ENCODE assay signal across 1 cellular context in the genomic region with DNA sequence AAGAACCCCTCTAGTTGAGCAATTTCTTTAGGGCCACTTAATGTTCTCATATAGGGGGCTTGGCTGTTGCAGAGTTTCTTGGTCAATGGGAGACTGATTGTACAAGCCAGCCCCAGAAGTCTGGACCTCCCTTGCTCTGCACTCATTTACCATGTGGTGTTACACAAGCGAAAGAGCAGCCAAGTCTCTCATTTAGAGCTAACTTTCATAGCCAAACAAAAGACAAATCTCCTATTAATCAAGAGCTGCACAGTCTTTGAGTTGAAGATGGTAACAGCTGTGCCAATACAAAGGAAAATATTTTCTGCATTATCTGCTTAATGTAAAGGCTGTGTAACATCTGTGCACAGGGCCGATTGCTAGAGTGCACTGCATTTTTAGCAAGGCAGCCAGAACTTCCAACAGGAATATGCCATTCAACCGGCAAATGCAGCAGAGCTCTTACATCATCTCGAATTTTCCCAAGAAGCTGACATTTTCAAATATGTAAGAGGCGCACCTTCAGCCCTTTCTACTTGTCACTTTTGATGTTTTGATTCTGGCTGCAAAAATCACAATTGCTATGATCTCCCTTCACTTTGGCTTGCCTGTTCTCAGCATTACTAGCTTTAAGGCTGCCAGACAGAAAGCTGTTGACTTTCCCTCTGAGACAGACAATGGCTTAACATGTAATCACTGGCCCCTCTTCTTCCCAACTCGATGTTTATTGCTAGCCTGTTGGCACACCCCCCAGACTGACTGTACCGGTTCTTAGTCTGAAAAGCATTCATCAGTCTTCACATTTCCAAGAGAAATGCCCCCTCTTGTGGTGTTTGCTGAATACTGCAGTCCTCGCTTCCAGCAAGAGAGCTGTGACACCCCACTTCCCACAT.
TF ChIP-seq lines count a peak whose summit lies in the region.

No MANE protein-coding gene starts in this region.

TF ChIP-seq in HepG2, 621 proteins besides CTCF, POLR2A, EP300 and RAD21 (continued from another document and continues in another):
- TF ChIP-seq, protein P1, sequence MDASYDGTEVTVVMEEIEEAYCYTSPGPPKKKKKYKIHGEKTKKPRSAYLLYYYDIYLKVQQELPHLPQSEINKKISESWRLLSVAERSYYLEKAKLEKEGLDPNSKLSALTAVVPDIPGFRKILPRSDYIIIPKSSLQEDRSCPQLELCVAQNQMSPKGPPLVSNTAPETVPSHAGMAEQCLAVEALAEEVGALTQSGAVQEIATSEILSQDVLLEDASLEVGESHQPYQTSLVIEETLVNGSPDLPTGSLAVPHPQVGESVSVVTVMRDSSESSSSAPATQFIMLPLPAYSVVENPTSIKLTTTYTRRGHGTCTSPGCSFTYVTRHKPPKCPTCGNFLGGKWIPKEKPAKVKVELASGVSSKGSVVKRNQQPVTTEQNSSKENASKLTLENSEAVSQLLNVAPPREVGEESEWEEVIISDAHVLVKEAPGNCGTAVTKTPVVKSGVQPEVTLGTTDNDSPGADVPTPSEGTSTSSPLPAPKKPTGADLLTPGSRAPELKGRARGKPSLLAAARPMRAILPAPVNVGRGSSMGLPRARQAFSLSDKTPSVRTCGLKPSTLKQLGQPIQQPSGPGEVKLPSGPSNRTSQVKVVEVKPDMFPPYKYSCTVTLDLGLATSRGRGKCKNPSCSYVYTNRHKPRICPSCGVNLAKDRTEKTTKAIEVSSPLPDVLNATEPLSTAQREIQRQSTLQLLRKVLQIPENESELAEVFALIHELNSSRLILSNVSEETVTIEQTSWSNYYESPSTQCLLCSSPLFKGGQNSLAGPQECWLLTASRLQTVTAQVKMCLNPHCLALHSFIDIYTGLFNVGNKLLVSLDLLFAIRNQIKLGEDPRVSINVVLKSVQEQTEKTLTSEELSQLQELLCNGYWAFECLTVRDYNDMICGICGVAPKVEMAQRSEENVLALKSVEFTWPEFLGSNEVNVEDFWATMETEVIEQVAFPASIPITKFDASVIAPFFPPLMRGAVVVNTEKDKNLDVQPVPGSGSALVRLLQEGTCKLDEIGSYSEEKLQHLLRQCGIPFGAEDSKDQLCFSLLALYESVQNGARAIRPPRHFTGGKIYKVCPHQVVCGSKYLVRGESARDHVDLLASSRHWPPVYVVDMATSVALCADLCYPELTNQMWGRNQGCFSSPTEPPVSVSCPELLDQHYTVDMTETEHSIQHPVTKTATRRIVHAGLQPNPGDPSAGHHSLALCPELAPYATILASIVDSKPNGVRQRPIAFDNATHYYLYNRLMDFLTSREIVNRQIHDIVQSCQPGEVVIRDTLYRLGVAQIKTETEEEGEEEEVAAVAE (CRISPR knock-in tag; IDR thresholded peaks at IDR 0.05; ENCODE audit: borderline replicate concordance) = peak; percentile 53; the same call in 1 of the 2 replicates
- TF ChIP-seq RBM22 (optimal IDR thresholded peaks at IDR 0.05; ENCODE audit: low read length) (no peak), FOXJ3 (CRISPR knock-in tag; IDR thresholded peaks at IDR 0.05; ENCODE audit: borderline replicate concordance) (no peak), ZNF672 (CRISPR knock-in tag; IDR thresholded peaks at IDR 0.05) (no peak), REXO4 (CRISPR knock-in tag; IDR thresholded peaks at IDR 0.05; ENCODE audit: borderline replicate concordance) (no peak), HES4 (CRISPR knock-in tag; IDR thresholded peaks at IDR 0.05; ENCODE audit: borderline replicate concordance) (no peak), ZNF558 (CRISPR knock-in tag; IDR thresholded peaks at IDR 0.05; ENCODE audit: borderline replicate concordance) (no peak), POGZ (CRISPR knock-in tag; IDR thresholded peaks at IDR 0.05) (0 out of 2 replicates have a peak, but pooled peaks have one; percentile 18), SP5 (CRISPR knock-in tag; IDR thresholded peaks at IDR 0.05; ENCODE audit: borderline replicate concordance, low read depth) (no peak), ZNF234 (CRISPR knock-in tag; conservative IDR thresholded peaks at IDR 0.05) (no peak), ZNF451 (CRISPR knock-in tag; IDR thresholded peaks at IDR 0.05) (no peak)
- TF ChIP-seq, protein P2, sequence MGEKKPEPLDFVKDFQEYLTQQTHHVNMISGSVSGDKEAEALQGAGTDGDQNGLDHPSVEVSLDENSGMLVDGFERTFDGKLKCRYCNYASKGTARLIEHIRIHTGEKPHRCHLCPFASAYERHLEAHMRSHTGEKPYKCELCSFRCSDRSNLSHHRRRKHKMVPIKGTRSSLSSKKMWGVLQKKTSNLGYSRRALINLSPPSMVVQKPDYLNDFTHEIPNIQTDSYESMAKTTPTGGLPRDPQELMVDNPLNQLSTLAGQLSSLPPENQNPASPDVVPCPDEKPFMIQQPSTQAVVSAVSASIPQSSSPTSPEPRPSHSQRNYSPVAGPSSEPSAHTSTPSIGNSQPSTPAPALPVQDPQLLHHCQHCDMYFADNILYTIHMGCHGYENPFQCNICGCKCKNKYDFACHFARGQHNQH (CRISPR knock-in tag; IDR thresholded peaks at IDR 0.05) = no peak
- TF ChIP-seq, protein P3, sequence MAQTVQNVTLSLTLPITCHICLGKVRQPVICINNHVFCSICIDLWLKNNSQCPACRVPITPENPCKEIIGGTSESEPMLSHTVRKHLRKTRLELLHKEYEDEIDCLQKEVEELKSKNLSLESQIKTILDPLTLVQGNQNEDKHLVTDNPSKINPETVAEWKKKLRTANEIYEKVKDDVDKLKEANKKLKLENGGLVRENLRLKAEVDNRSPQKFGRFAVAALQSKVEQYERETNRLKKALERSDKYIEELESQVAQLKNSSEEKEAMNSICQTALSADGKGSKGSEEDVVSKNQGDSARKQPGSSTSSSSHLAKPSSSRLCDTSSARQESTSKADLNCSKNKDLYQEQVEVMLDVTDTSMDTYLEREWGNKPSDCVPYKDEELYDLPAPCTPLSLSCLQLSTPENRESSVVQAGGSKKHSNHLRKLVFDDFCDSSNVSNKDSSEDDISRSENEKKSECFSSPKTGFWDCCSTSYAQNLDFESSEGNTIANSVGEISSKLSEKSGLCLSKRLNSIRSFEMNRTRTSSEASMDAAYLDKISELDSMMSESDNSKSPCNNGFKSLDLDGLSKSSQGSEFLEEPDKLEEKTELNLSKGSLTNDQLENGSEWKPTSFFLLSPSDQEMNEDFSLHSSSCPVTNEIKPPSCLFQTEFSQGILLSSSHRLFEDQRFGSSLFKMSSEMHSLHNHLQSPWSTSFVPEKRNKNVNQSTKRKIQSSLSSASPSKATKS (CRISPR knock-in tag; IDR thresholded peaks at IDR 0.05) = no peak
- TF ChIP-seq, protein P4, sequence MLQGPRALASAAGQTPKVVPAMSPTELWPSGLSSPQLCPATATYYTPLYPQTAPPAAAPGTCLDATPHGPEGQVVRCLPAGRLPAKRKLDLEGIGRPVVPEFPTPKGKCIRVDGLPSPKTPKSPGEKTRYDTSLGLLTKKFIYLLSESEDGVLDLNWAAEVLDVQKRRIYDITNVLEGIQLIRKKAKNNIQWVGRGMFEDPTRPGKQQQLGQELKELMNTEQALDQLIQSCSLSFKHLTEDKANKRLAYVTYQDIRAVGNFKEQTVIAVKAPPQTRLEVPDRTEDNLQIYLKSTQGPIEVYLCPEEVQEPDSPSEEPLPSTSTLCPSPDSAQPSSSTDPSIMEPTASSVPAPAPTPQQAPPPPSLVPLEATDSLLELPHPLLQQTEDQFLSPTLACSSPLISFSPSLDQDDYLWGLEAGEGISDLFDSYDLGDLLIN (CRISPR knock-in tag; IDR thresholded peaks at IDR 0.05; ENCODE audit: borderline replicate concordance) = no peak
- TF ChIP-seq, protein P5, sequence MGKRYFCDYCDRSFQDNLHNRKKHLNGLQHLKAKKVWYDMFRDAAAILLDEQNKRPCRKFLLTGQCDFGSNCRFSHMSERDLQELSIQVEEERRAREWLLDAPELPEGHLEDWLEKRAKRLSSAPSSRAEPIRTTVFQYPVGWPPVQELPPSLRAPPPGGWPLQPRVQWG (CRISPR knock-in tag; IDR thresholded peaks at IDR 0.05; ENCODE audit: borderline replicate concordance, low read depth) = no peak
- TF ChIP-seq, protein P6, sequence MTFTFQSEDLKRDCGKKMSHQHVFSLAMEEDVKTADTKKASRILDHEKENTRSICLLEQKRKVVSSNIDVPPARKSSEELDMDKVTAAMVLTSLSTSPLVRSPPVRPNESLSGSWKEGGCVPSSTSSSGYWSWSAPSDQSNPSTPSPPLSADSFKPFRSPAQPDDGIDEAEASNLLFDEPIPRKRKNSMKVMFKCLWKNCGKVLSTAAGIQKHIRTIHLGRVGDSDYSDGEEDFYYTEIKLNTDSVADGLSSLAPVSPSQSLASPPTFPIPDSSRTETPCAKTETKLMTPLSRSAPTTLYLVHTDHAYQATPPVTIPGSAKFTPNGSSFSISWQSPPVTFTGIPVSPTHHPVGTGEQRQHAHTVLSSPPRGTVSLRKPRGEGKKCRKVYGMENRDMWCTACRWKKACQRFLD (CRISPR knock-in tag; IDR thresholded peaks at IDR 0.05; ENCODE audit: borderline replicate concordance) = no peak
- TF ChIP-seq, protein P7, sequence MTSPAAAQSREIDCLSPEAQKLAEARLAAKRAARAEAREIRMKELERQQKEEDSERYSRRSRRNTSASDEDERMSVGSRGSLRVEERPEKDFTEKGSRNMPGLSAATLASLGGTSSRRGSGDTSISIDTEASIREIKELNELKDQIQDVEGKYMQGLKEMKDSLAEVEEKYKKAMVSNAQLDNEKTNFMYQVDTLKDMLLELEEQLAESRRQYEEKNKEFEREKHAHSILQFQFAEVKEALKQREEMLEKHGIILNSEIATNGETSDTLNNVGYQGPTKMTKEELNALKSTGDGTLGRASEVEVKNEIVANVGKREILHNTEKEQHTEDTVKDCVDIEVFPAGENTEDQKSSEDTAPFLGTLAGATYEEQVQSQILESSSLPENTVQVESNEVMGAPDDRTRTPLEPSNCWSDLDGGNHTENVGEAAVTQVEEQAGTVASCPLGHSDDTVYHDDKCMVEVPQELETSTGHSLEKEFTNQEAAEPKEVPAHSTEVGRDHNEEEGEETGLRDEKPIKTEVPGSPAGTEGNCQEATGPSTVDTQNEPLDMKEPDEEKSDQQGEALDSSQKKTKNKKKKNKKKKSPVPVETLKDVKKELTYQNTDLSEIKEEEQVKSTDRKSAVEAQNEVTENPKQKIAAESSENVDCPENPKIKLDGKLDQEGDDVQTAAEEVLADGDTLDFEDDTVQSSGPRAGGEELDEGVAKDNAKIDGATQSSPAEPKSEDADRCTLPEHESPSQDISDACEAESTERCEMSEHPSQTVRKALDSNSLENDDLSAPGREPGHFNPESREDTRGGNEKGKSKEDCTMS (CRISPR knock-in tag; conservative IDR thresholded peaks at IDR 0.05) = no peak
- TF ChIP-seq, protein P8, sequence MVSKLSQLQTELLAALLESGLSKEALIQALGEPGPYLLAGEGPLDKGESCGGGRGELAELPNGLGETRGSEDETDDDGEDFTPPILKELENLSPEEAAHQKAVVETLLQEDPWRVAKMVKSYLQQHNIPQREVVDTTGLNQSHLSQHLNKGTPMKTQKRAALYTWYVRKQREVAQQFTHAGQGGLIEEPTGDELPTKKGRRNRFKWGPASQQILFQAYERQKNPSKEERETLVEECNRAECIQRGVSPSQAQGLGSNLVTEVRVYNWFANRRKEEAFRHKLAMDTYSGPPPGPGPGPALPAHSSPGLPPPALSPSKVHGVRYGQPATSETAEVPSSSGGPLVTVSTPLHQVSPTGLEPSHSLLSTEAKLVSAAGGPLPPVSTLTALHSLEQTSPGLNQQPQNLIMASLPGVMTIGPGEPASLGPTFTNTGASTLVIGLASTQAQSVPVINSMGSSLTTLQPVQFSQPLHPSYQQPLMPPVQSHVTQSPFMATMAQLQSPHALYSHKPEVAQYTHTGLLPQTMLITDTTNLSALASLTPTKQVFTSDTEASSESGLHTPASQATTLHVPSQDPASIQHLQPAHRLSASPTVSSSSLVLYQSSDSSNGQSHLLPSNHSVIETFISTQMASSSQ (IDR thresholded peaks at IDR 0.05; ENCODE audit: low read depth) = no peak
- TF ChIP-seq, protein P8 (CRISPR knock-in tag; IDR thresholded peaks at IDR 0.05; ENCODE audit: borderline replicate concordance) = no peak
- TF ChIP-seq, protein P9, sequence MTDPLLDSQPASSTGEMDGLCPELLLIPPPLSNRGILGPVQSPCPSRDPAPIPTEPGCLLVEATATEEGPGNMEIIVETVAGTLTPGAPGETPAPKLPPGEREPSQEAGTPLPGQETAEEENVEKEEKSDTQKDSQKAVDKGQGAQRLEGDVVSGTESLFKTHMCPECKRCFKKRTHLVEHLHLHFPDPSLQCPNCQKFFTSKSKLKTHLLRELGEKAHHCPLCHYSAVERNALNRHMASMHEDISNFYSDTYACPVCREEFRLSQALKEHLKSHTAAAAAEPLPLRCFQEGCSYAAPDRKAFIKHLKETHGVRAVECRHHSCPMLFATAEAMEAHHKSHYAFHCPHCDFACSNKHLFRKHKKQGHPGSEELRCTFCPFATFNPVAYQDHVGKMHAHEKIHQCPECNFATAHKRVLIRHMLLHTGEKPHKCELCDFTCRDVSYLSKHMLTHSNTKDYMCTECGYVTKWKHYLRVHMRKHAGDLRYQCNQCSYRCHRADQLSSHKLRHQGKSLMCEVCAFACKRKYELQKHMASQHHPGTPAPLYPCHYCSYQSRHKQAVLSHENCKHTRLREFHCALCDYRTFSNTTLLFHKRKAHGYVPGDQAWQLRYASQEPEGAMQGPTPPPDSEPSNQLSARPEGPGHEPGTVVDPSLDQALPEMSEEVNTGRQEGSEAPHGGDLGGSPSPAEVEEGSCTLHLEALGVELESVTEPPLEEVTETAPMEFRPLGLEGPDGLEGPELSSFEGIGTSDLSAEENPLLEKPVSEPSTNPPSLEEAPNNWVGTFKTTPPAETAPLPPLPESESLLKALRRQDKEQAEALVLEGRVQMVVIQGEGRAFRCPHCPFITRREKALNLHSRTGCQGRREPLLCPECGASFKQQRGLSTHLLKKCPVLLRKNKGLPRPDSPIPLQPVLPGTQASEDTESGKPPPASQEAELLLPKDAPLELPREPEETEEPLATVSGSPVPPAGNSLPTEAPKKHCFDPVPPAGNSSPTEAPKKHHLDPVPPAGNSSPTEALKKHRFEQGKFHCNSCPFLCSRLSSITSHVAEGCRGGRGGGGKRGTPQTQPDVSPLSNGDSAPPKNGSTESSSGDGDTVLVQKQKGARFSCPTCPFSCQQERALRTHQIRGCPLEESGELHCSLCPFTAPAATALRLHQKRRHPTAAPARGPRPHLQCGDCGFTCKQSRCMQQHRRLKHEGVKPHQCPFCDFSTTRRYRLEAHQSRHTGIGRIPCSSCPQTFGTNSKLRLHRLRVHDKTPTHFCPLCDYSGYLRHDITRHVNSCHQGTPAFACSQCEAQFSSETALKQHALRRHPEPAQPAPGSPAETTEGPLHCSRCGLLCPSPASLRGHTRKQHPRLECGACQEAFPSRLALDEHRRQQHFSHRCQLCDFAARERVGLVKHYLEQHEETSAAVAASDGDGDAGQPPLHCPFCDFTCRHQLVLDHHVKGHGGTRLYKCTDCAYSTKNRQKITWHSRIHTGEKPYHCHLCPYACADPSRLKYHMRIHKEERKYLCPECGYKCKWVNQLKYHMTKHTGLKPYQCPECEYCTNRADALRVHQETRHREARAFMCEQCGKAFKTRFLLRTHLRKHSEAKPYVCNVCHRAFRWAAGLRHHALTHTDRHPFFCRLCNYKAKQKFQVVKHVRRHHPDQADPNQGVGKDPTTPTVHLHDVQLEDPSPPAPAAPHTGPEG (CRISPR knock-in tag; IDR thresholded peaks at IDR 0.05) = no peak
